ENCODE assay signal across 10 cellular contexts in genomic region chrX:42943051-42943450, GRCh38.
DNase-seq lines count a peak whose midpoint lies in the region; ATAC-seq and TF ChIP-seq lines count a peak whose summit lies in the region.
"Had no signal": no experiment of that assay in that cellular context is flagged by ENCODE, and none has a peak within 500 bp of the region (broad histone marks: within the 10 kb centered on the region; RNA-seq: fewer than 3 reads in every experiment).

No MANE protein-coding gene starts in this region.

- intact Hi-C loops in naive thymus-derived CD4-positive, alpha-beta T cell (cut with micrococcal nuclease) = loop anchor here (1.0 to 10.0 kb wide), 13 partner anchors 9 to 1608 kb away; partner anchors contain the start of genes CASK (in 1 of the 2), DDX3X (in 1 of the 2) and MAOA (in 1 of the 2)
- intact Hi-C loops in gastrocnemius medialis (cut with DNase I; ENCODE audit: low total_unique reads) = no loop called here
- intact Hi-C loops in left lung (cut with DNase I) = no loop called here

- CTCF ChIA-PET in naive thymus-derived CD4-positive, alpha-beta T cell (lab: Charles Lee) = interaction anchor here (2.9 kb wide), 1 partner anchor 1144 kb away, joined by 11 read pairs; no protein-coding TSS in a partner anchor

- in situ Hi-C loops in gastrocnemius medialis (cut with MboI; ENCODE audit: low sequenced_read_pairs in 4 of 4) = no loop called here

- no peak for TF ChIP-seq CTCF in gastrocnemius medialis (IDR thresholded peaks at IDR 0.05 in 4 of 5, conservative IDR thresholded peaks at IDR 0.05 in 1 of 5)
- no peak for TF ChIP-seq CTCF in left lung (IDR thresholded peaks at IDR 0.05)

- no peaks in the 10 kb centered on the region for H3K36me3 ChIP-seq in naive thymus-derived CD4-positive, alpha-beta T cell (ENCODE audit: control insufficient read depth in 2 of 3, insufficient read depth in 3 of 3, low read length in 3 of 3)
- H3K36me3 ChIP-seq in gastrocnemius medialis (no peaks in the 10 kb centered on the region), left lung (no peaks in the 10 kb centered on the region)

- H3K27ac ChIP-seq in naive thymus-derived CD4-positive, alpha-beta T cell (ENCODE audit: low read depth, low read length) = peak overlapping the region; percentile 56
- H3K27ac ChIP-seq in gastrocnemius medialis (no peak overlapping the region), left lung (no peak overlapping the region)

- peak overlapping the region; percentile 33 for H3K4me3 ChIP-seq in naive thymus-derived CD4-positive, alpha-beta T cell (ENCODE audit: low read length)
- H3K4me3 ChIP-seq in gastrocnemius medialis = no peak overlapping the region
- H3K4me3 ChIP-seq in left lung = no peak overlapping the region

- H3K27ac Mint-ChIP-seq in naive thymus-derived CD4-positive, alpha-beta T cell = peak overlapping the region; percentile 77 to 98 (median 94)

- DNase-seq in OCI-M1 (lab: John Stamatoyannopoulos, UW) (peak; percentile 63), RKO (ENCODE audit: low spot score) (no peak), HuH-7.5 (ENCODE audit: low spot score) (no peak), gastrocnemius medialis (no peak), left lung (no peak)
- DNase-seq in naive thymus-derived CD4-positive, alpha-beta T cell = peak in 4 of 9 donors; percentile 16 to 27 (median 20)
- DNase-seq: NCI-H446, nucleus accumbens had no signal

- peaks cover 0 to 16% (median 4%) of the 10 kb centered on the region in 5 donors for H3K36me3 Mint-ChIP-seq in naive thymus-derived CD4-positive, alpha-beta T cell

- POLR2A ChIA-PET in naive thymus-derived CD4-positive, alpha-beta T cell (lab: Charles Lee) = interaction anchor here (0.7 to 3.0 kb wide), 4 partner anchors 38 to 1019 kb away, joined by 3 to 10 read pairs (median 4); partner anchors contain the start of gene CASK

- ATAC-seq in GM18870 (IDR thresholded peaks at IDR 0.05; ENCODE audit: unreplicated experiment) (peak; percentile 35), HG02610 (IDR thresholded peaks at IDR 0.05; ENCODE audit: unreplicated experiment) (peak; percentile 45), gastrocnemius medialis (no peak), left lung (no peak)
- ATAC-seq in naive thymus-derived CD4-positive, alpha-beta T cell = peak; percentile 44

- H3K4me1 Mint-ChIP-seq in naive thymus-derived CD4-positive, alpha-beta T cell = peaks cover 21 to 97% (median 85%) of the 10 kb centered on the region in 7 donors

- peaks cover 0 to 15% (median 6%) of the 10 kb centered on the region in 11 donors for H3K9me3 Mint-ChIP-seq in naive thymus-derived CD4-positive, alpha-beta T cell

- no peaks in the 10 kb centered on the region for H3K27me3 ChIP-seq in naive thymus-derived CD4-positive, alpha-beta T cell (ENCODE audit: control insufficient read depth in 2 of 2, insufficient read depth in 2 of 2, low read length in 2 of 2)
- no peaks in the 10 kb centered on the region for H3K27me3 ChIP-seq in gastrocnemius medialis
- H3K27me3 ChIP-seq in left lung = no peaks in the 10 kb centered on the region

- no peaks in the 10 kb centered on the region for H3K9me3 ChIP-seq in naive thymus-derived CD4-positive, alpha-beta T cell (ENCODE audit: control insufficient read depth in 2 of 3, low read length in 3 of 3)
- H3K9me3 ChIP-seq in gastrocnemius medialis (no peaks in the 10 kb centered on the region), left lung (no peaks in the 10 kb centered on the region)

- peaks cover 58 to 84% of the 10 kb centered on the region in 2 donors for H3K4me1 ChIP-seq in naive thymus-derived CD4-positive, alpha-beta T cell (ENCODE audit: control insufficient read depth in 2 of 2, insufficient read depth in 2 of 2, low read length in 2 of 2)
- no peaks in the 10 kb centered on the region for H3K4me1 ChIP-seq in gastrocnemius medialis
- no peaks in the 10 kb centered on the region for H3K4me1 ChIP-seq in left lung

- H3K27me3 Mint-ChIP-seq in naive thymus-derived CD4-positive, alpha-beta T cell = no peaks in the 10 kb centered on the region

- peak overlapping the region in 9 of 10 donors; percentile 41 to 83 (median 71) for H3K4me3 Mint-ChIP-seq in naive thymus-derived CD4-positive, alpha-beta T cell

- TF ChIP-seq POLR2A in gastrocnemius medialis (IDR thresholded peaks at IDR 0.05) = no peak

Comparison
In these comparisons a context has a peak if more than half of its experiments do, and no peak if none do; other contexts are left out.
1. ATAC-seq: peak in GM18870 (single experiment), HG02610 (single experiment) and naive thymus-derived CD4-positive, alpha-beta T cell (single experiment); none in gastrocnemius medialis (0 of 2) and left lung (single experiment).
2. intact Hi-C loops: an anchor here in naive thymus-derived CD4-positive, alpha-beta T cell (1.0 to 10.0 kb wide); none called in gastrocnemius medialis and left lung.